In the genomic region with DNA sequence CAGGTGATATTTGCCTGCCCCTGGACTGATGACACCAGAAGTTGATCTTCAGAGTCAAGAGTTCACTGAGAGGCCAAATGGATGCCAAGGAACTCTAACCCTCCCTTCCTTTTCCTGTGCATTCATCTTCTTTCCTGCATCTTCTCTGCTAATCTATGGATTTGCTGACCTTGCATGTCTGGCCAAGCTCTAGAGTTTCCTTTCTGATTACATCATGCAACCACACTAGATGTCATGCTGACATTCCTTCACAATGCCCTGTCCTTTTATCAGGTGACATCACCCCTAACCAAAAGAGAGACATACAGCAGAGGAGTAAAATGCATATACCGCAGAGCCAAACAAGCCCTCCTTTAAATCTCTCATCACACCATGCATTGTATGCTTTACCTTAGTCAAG, we compare ENCODE assay signal across 21 cellular contexts.
"Had no signal": no experiment of that assay in that cellular context is flagged by ENCODE, and none has a peak within 500 bp of the region (broad histone marks: within the 10 kb centered on the region; RNA-seq: fewer than 3 reads in every experiment).

No MANE protein-coding gene starts in this region.

- H3K4me3 Mint-ChIP-seq: activated CD4-positive, alpha-beta memory T cell treated with anti-CD3 and anti-CD28 coated beads for 36 hours; activated naive CD8-positive, alpha-beta T cell; naive thymus-derived CD4-positive, alpha-beta T cell had no signal

- FAIRE-seq: colon, keratinocyte, pancreas had no signal

- H3K27me3 ChIP-seq: hepatocyte, left lung, pancreas, stomach, testis, upper lobe of right lung had no signal

- DNase-seq: activated CD4-positive, alpha-beta memory T cell treated with anti-CD3 and anti-CD28 coated beads for 36 hours; activated CD4-positive, alpha-beta T cell treated with anti-CD3 and anti-CD28 coated beads for 1 hour; activated gamma-delta T cell; activated T-cell treated with anti-CD3 and anti-CD28 coated beads, Interleukin-2, amount 50 U/mL, for 48 hours; amniotic stem cell; caudate nucleus; left lung; mammary epithelial cell; mucosa of descending colon; naive thymus-derived CD4-positive, alpha-beta T cell; pancreas; stimulated activated CD4-positive, alpha-beta T cell treated with anti-CD3 and anti-CD28 coated beads, Interleukin-12 subunit alpha, Interleukin-12 subunit beta, amount 100 ng/mL, for 4 hours; stimulated activated CD4-positive, alpha-beta T cell treated with anti-CD3 and anti-CD28 coated beads, Interleukin-2, amount 100 ng/mL, for 24 hours; stomach; testis; upper lobe of right lung had no signal

- H3K27me3 Mint-ChIP-seq: activated naive CD8-positive, alpha-beta T cell had no signal

- H3K4me3 ChIP-seq: hepatocyte, left lung, mucosa of descending colon, pancreas, stomach, testis, upper lobe of right lung had no signal

- H3K9me3 ChIP-seq: pancreas, testis had no signal

- H3K36me3 ChIP-seq: left lung, pancreas, stomach, upper lobe of right lung had no signal

- H3K4me1 Mint-ChIP-seq: naive thymus-derived CD4-positive, alpha-beta T cell had no signal

- H3K27ac ChIP-seq: hepatocyte, left lung, pancreas, stomach, testis, upper lobe of right lung, VCaP had no signal

- ATAC-seq: left lung; mucosa of descending colon; naive thymus-derived CD4-positive, alpha-beta T cell; pancreas; upper lobe of right lung had no signal

- H3K36me3 Mint-ChIP-seq: activated CD4-positive, alpha-beta memory T cell treated with anti-CD3 and anti-CD28 coated beads for 36 hours; activated naive CD8-positive, alpha-beta T cell; naive thymus-derived CD4-positive, alpha-beta T cell had no signal

- H3K4me1 ChIP-seq: left lung, pancreas, stomach, testis, upper lobe of right lung had no signal
